8 cellular contexts compared by ENCODE assay signal in genomic region chr12:38664661-38665269, GRCh38.
DNase-seq lines count a peak whose midpoint lies in the region; ATAC-seq and TF ChIP-seq lines count a peak whose summit lies in the region.

No MANE protein-coding gene starts in this region.

- H3K4me3 Mint-ChIP-seq in WTC11 = no peak overlapping the region
- H3K4me3 Mint-ChIP-seq in mesothelial cell of epicardium = no peak overlapping the region

- H3K27ac Mint-ChIP-seq in WTC11 = no peak overlapping the region
- no peak overlapping the region for H3K27ac Mint-ChIP-seq in mesothelial cell of epicardium

- TF ChIP-seq CTCF in right atrium auricular region (IDR thresholded peaks at IDR 0.05) = peak; percentile 12 to 52
- no peak for TF ChIP-seq CTCF in WTC11 (IDR thresholded peaks at IDR 0.05)
- TF ChIP-seq CTCF in mesothelial cell of epicardium (IDR thresholded peaks at IDR 0.05; ENCODE audit: unreplicated experiment) = peak; percentile 18

- no peaks in the 10 kb centered on the region for H3K27me3 Mint-ChIP-seq in WTC11 (ENCODE audit: low read depth)
- no peaks in the 10 kb centered on the region for H3K27me3 Mint-ChIP-seq in mesothelial cell of epicardium (ENCODE audit: low read depth)

- H3K4me1 Mint-ChIP-seq in WTC11 = no peaks in the 10 kb centered on the region
- peaks cover 6% of the 10 kb centered on the region for H3K4me1 Mint-ChIP-seq in mesothelial cell of epicardium

- no peaks in the 10 kb centered on the region for H3K27me3 ChIP-seq in right atrium auricular region

- intact Hi-C loops in Right ventricle myocardium superior (cut with DNase I) = no loop called here

- H3K9me3 Mint-ChIP-seq in WTC11 = peaks cover 12% of the 10 kb centered on the region
- H3K9me3 Mint-ChIP-seq in mesothelial cell of epicardium = peaks cover 8% of the 10 kb centered on the region

- H3K36me3 Mint-ChIP-seq in WTC11 (peaks cover 20% of the 10 kb centered on the region), mesothelial cell of epicardium (peaks cover 5% of the 10 kb centered on the region)

- peaks cover 0 to 14% of the 10 kb centered on the region in 2 donors for H3K9me3 ChIP-seq in right atrium auricular region

- ATAC-seq in Right ventricle myocardium superior (ENCODE audit: poor library complexity) (no peak), HG03342 (IDR thresholded peaks at IDR 0.05; ENCODE audit: unreplicated experiment) (peak; percentile 84), WTC11 (peak; percentile 91), HG03097 (IDR thresholded peaks at IDR 0.05; ENCODE audit: low FRiP score, unreplicated experiment) (no peak), GM18873 (IDR thresholded peaks at IDR 0.05; ENCODE audit: low FRiP score, unreplicated experiment) (no peak)

- CTCF ChIA-PET in WTC11 (lab: Charles Lee) = interaction anchor here (0.6 to 1.9 kb wide), 18 partner anchors 8 to 608 kb away, joined by 3 to 16 read pairs (median 3); partner anchors contain the start of gene CPNE8

- H3K27ac ChIP-seq in right atrium auricular region = no peak overlapping the region

- H3K36me3 ChIP-seq in right atrium auricular region = peaks cover 24% of the 10 kb centered on the region

- POLR2A ChIA-PET in WTC11 (lab: Charles Lee) = no interaction called here

- H3K4me1 ChIP-seq in right atrium auricular region = no peaks in the 10 kb centered on the region

- DNase-seq in right atrium auricular region (ENCODE audit: low spot score) (no peak), Right ventricle myocardium superior (no peak), WTC11 (ENCODE audit: low spot score) (peak; percentile 23), mesothelial cell of epicardium (ENCODE audit: low spot score in 2 of 2, unreplicated experiment in 2 of 2) (no peak), NOMO-1 (lab: John Stamatoyannopoulos, UW; ENCODE audit: unreplicated experiment in 2 of 2) (no peak)

- no peak overlapping the region for H3K4me3 ChIP-seq in right atrium auricular region

TF ChIP-seq in WTC11, 78 proteins besides CTCF, POLR2A, EP300 and RAD21:
- TF ChIP-seq, protein P1, sequence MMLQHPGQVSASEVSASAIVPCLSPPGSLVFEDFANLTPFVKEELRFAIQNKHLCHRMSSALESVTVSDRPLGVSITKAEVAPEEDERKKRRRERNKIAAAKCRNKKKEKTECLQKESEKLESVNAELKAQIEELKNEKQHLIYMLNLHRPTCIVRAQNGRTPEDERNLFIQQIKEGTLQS (CRISPR knock-in tag; conservative IDR thresholded peaks at IDR 0.05) = no peak
- TF ChIP-seq NFE2L1 (CRISPR knock-in tag; IDR thresholded peaks at IDR 0.05) = no peak
- no peak for TF ChIP-seq FOXJ3 (CRISPR knock-in tag; IDR thresholded peaks at IDR 0.05; ENCODE audit: borderline replicate concordance)
- TF ChIP-seq, protein P2, sequence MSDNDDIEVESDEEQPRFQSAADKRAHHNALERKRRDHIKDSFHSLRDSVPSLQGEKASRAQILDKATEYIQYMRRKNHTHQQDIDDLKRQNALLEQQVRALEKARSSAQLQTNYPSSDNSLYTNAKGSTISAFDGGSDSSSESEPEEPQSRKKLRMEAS (CRISPR knock-in tag; IDR thresholded peaks at IDR 0.05) = no peak
- no peak for TF ChIP-seq ZNF138 (CRISPR knock-in tag; conservative IDR thresholded peaks at IDR 0.05)
- TF ChIP-seq NR2C2 (CRISPR knock-in tag; IDR thresholded peaks at IDR 0.05) = no peak

Comparison
In these comparisons a context has a peak if more than half of its experiments do, and no peak if none do; other contexts are left out.
1. ATAC-seq: peak in HG03342 (single experiment) and WTC11 (single experiment); none in Right ventricle myocardium superior (single experiment), HG03097 (single experiment) and GM18873 (single experiment).